ENCODE assay signal across 9 cellular contexts in the genomic region with DNA sequence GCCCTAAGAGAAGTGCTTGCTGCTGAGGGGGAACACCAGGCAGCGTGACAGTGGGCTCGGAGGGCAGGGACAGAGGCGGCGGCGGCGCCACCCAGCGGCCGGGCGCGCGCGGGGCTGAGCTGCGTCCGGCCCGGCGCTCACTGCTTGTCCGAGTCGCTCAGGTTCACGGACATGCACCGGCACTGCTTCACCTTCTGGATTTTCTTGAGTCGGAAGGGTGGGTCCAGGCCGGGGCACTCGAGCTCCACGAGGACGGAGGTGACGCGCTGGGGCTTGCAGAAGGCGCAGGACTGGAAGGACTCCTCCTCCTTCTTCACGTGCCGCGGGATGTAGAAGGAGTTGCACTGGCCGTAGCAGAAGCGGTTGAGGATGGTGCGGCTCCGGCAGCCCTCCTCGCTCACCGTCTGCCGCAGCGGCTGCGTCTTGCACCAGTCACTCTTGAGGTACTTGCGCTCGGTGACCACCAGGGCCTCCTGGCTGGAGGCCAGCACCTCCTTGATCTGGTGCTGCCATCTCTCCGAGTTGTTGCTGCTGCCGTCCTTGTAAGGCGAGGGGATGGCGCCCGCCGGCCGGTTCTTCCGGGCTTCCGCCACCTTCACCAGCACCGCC.
DNase-seq lines count a peak whose midpoint lies in the region; TF ChIP-seq lines count a peak whose summit lies in the region.
"Had no signal": no experiment of that assay in that cellular context is flagged by ENCODE, and none has a peak within 500 bp of the region (broad histone marks: within the 10 kb centered on the region; RNA-seq: fewer than 3 reads in every experiment).

No MANE protein-coding gene starts in this region.

- intact Hi-C loops in stomach (cut with DNase I; ENCODE audit: low total_unique reads), result no loop called here

- H3K27me3 Mint-ChIP-seq in activated naive CD4-positive, alpha-beta T cell treated with anti-CD3 and anti-CD28 coated beads, Interleukin-2, amount 10 ng/mL, durations not matched to agents 7 days and 5 days, result peaks cover 12% of the 10 kb centered on the region

- no peaks in the 10 kb centered on the region for H3K36me3 Mint-ChIP-seq in activated naive CD4-positive, alpha-beta T cell treated with anti-CD3 and anti-CD28 coated beads, Interleukin-2, amount 10 ng/mL, durations not matched to agents 7 days and 5 days

- no peak overlapping the region for H3K4me3 Mint-ChIP-seq in activated naive CD4-positive, alpha-beta T cell treated with anti-CD3 and anti-CD28 coated beads, Interleukin-2, amount 10 ng/mL, durations not matched to agents 7 days and 5 days
- H3K4me3 Mint-ChIP-seq: dendritic cell treated with granulocyte-macrophage colony-stimulating factor and Interleukin-4, amounts not matched to agents 40 ng/mL and 50 ng/mL, for 4 days had no signal

- no peak for TF ChIP-seq CTCF in stomach (IDR thresholded peaks at IDR 0.05)

- no peaks in the 10 kb centered on the region for H3K4me1 ChIP-seq in stomach
- no peaks in the 10 kb centered on the region for H3K4me1 ChIP-seq in Karpas-422 (ENCODE audit: low read length)

- no peaks in the 10 kb centered on the region for H3K79me2 ChIP-seq in Karpas-422 (ENCODE audit: low read length)

- no peak overlapping the region for H3K4me2 ChIP-seq in Karpas-422 (ENCODE audit: low read depth, low read length, poor library complexity, severe bottlenecking)

- WGBS in stomach, 5 donors, result 48 to 64% (median 56%) methylated on average over 29 to 52 of the region's 52 CpGs

- no peak for TF ChIP-seq POLR2A in stomach (IDR thresholded peaks at IDR 0.05)

- no peak overlapping the region for H3K27ac Mint-ChIP-seq in activated naive CD4-positive, alpha-beta T cell treated with anti-CD3 and anti-CD28 coated beads, Interleukin-2, amount 10 ng/mL, durations not matched to agents 7 days and 5 days
- H3K27ac Mint-ChIP-seq: dendritic cell treated with granulocyte-macrophage colony-stimulating factor and Interleukin-4, amounts not matched to agents 40 ng/mL and 50 ng/mL, for 4 days had no signal

- no peak overlapping the region for H3K9ac ChIP-seq in Karpas-422 (ENCODE audit: low read length)

- H3K9me2 ChIP-seq in Karpas-422 (replicated peaks; ENCODE audit: insufficient read depth, low read length), result no peaks in the 10 kb centered on the region

- no peaks in the 10 kb centered on the region for H4K20me1 ChIP-seq in Karpas-422 (ENCODE audit: insufficient read depth, low read depth, low read length)

- no peaks in the 10 kb centered on the region for H3K4me1 Mint-ChIP-seq in activated naive CD4-positive, alpha-beta T cell treated with anti-CD3 and anti-CD28 coated beads, Interleukin-2, amount 10 ng/mL, durations not matched to agents 7 days and 5 days

- H3K9me3 ChIP-seq in stomach (peaks cover 0 to 6% (median 0%) of the 10 kb centered on the region in 4 donors), Karpas-422 (ENCODE audit: low read length) (no peaks in the 10 kb centered on the region; the same call in 1 of the 2 replicates)

- CTCF ChIA-PET in activated naive CD4-positive, alpha-beta T cell treated with anti-CD3 and anti-CD28 coated beads, Interleukin-2, amount 10 ng/mL, durations not matched to agents 7 days and 5 days (lab: Charles Lee), result interaction anchor here (0.8 to 1.0 kb wide), 2 partner anchors 17 to 38 kb away, joined by 3 read pairs; no protein-coding TSS in a partner anchor

- peaks cover 2% of the 10 kb centered on the region for H3K9me3 Mint-ChIP-seq in activated naive CD4-positive, alpha-beta T cell treated with anti-CD3 and anti-CD28 coated beads, Interleukin-2, amount 10 ng/mL, durations not matched to agents 7 days and 5 days

- H3K27ac ChIP-seq in stomach (no peak overlapping the region), Karpas-422 (ENCODE audit: low read length) (no peak overlapping the region)

- H2AFZ ChIP-seq in Karpas-422 (ENCODE audit: low read length), result no peak overlapping the region

- H3K27me3 ChIP-seq in stomach, result peaks cover 0 to 9% (median 0%) of the 10 kb centered on the region in 3 donors
- H3K27me3 ChIP-seq in Karpas-422 (ENCODE audit: low read length), result no peaks in the 10 kb centered on the region

- H3K4me3 ChIP-seq in stomach, result peak overlapping the region in 3 of 4 donors; percentile 3 to 21 (median 9)
- no peak overlapping the region for H3K4me3 ChIP-seq in Karpas-422 (ENCODE audit: low read length)

- no peak for TF ChIP-seq EP300 in stomach (IDR thresholded peaks at IDR 0.05)

- peak; percentile 3 for DNase-seq in activated T-cell treated with anti-CD3 and anti-CD28 coated beads for 48 hours (ENCODE audit: low read depth)
- no peak for DNase-seq in activated T-cell treated with anti-CD3 and anti-CD28 coated beads for 4 hours
- peak; percentile 25 for DNase-seq in activated naive CD4-positive, alpha-beta T cell treated with anti-CD3 and anti-CD28 coated beads, Interleukin-2, amount 10 ng/mL, durations not matched to agents 7 days and 5 days
- DNase-seq in iPS DF 4.7 (ENCODE audit: extremely low read depth, low spot score), result peak; percentile 62
- no peak for DNase-seq in stomach
- DNase-seq in LoVo (ENCODE audit: low spot score), result no peak
- DNase-seq in A172 (ENCODE audit: low spot score), result no peak
- DNase-seq in Karpas-422, result no peak

- H3K36me3 ChIP-seq in stomach, result no peaks in the 10 kb centered on the region
- H3K36me3 ChIP-seq in Karpas-422 (ENCODE audit: insufficient read depth, low read length), result no peaks in the 10 kb centered on the region

Comparison
In these comparisons a context has a peak if more than half of its experiments do, and no peak if none do; other contexts are left out.
1. DNase-seq: peak in activated T-cell treated with anti-CD3 and anti-CD28 coated beads for 48 hours (single experiment), activated naive CD4-positive, alpha-beta T cell treated with anti-CD3 and anti-CD28 coated beads, Interleukin-2, amount 10 ng/mL, durations not matched to agents 7 days and 5 days (single experiment) and iPS DF 4.7 (single experiment); none in activated T-cell treated with anti-CD3 and anti-CD28 coated beads for 4 hours (single experiment), stomach (single experiment), LoVo (single experiment), A172 (single experiment) and Karpas-422 (single experiment).